Comparison of ENCODE assay signal across 15 cellular contexts in genomic region chr1:116033322-116033721, GRCh38. TPM values are rescaled to one million over a fixed set of nuclear protein-coding genes. Genes with fewer than 3 reads are reported as not detected.
A peak's percentile ranks its signal among the peaks of the same experiment; 100 is the strongest.
DNase-seq lines count a peak whose midpoint lies in the region; ATAC-seq and TF ChIP-seq lines count a peak whose summit lies in the region.
"Had no signal": no experiment of that assay in that cellular context is flagged by ENCODE, and none has a peak within 500 bp of the region (broad histone marks: within the 10 kb centered on the region; RNA-seq: fewer than 3 reads in every experiment).

No MANE protein-coding gene starts in this region.

- in situ Hi-C loops in mammary epithelial cell (cut with MboI; ENCODE audit: low sequenced_read_pairs in 2 of 2) = no loop called here

- intact Hi-C loops in A673 (cut with micrococcal nuclease; ENCODE audit: unreplicated experiment) (no loop called here), mammary epithelial cell (cut with micrococcal nuclease) (no loop called here), left ventricle myocardium superior (cut with micrococcal nuclease) (no loop called here)

- peak overlapping the region; percentile 2 for H3K27ac Mint-ChIP-seq in mesothelial cell of epicardium
- H3K27ac Mint-ChIP-seq: activated naive CD8-positive, alpha-beta T cell treated with anti-CD3 and anti-CD28 coated beads for 36 hours had no signal

- BruUV-seq in A673 (replicated peaks; lab: Mats Ljungman, UMichigan) (no TSS peak), mammary epithelial cell (replicated peaks; lab: Mats Ljungman, UMichigan) (no TSS peak)

- CTCF ChIA-PET in A673 (lab: Charles Lee) = no interaction called here
- CTCF ChIA-PET in mammary epithelial cell (lab: Charles Lee; ENCODE audit: low non-redundant PET) = no interaction called here

- H3K36me3 ChIP-seq in A673 (ENCODE audit: insufficient read depth, low read length, poor library complexity, severe bottlenecking) (no peaks in the 10 kb centered on the region), mammary epithelial cell (ENCODE audit: insufficient read depth, low read length) (peaks cover 55% of the 10 kb centered on the region), SJCRH30 (no peaks in the 10 kb centered on the region), H7 (replicated peaks; ENCODE audit: control insufficient read depth, insufficient read depth, low read length) (no peaks in the 10 kb centered on the region)

- peak; percentile 64 for DNase-seq in A673 (ENCODE audit: low spot score)
- DNase-seq in NCI-H187 treated with DMSO at 0.1 percent for 48 hours (lab: John Stamatoyannopoulos, UW) = peak; percentile 53
- peak; percentile 89 for DNase-seq in mammary epithelial cell
- no peak for DNase-seq in mesothelial cell of epicardium (ENCODE audit: low spot score in 2 of 2, unreplicated experiment in 2 of 2)
- no peak for DNase-seq in NCI-H774 (lab: John Stamatoyannopoulos, UW)
- DNase-seq in left ventricle myocardium superior = no peak
- DNase-seq in SJCRH30 = no peak
- DNase-seq in H7 = no peak
- DNase-seq: activated CD4-positive, alpha-beta T cell treated with anti-CD3 and anti-CD28 coated beads for 1 hour; activated naive CD8-positive, alpha-beta T cell treated with anti-CD3 and anti-CD28 coated beads for 36 hours; spleen had no signal

- no peak overlapping the region for H3K4me3 Mint-ChIP-seq in mesothelial cell of epicardium
- H3K4me3 Mint-ChIP-seq: activated naive CD8-positive, alpha-beta T cell treated with anti-CD3 and anti-CD28 coated beads for 36 hours had no signal

- no peak overlapping the region for H2AFZ ChIP-seq in mammary epithelial cell (ENCODE audit: low read depth, low read length)

- H3K36me3 Mint-ChIP-seq in mesothelial cell of epicardium = peaks cover 19% of the 10 kb centered on the region
- H3K36me3 Mint-ChIP-seq: activated naive CD8-positive, alpha-beta T cell treated with anti-CD3 and anti-CD28 coated beads for 36 hours had no signal

- no peaks in the 10 kb centered on the region for H3K27me3 ChIP-seq in A673 (replicated peaks; ENCODE audit: insufficient read depth, low read depth, low read length, poor library complexity)
- H3K27me3 ChIP-seq in mammary epithelial cell (ENCODE audit: insufficient read depth, low read length) = no peaks in the 10 kb centered on the region
- H3K27me3 ChIP-seq in SJCRH30 = peaks cover 12% of the 10 kb centered on the region
- H3K27me3 ChIP-seq in H7 (ENCODE audit: control insufficient read depth, insufficient read depth, low read length) = no peaks in the 10 kb centered on the region
- H3K27me3 ChIP-seq: esophagus muscularis mucosa, spleen had no signal

- POLR2A ChIA-PET in A673 (lab: Charles Lee; ENCODE audit: low non-redundant PET) = no interaction called here

- no peak overlapping the region for H3K27ac ChIP-seq in A673 (ENCODE audit: low read depth, low read length, poor library complexity, severe bottlenecking)
- peak overlapping the region; percentile 47 for H3K27ac ChIP-seq in mammary epithelial cell (ENCODE audit: insufficient read depth, low read depth, low read length)
- H3K27ac ChIP-seq in SJCRH30 = no peak overlapping the region
- H3K27ac ChIP-seq: A549, esophagus muscularis mucosa, spleen had no signal

- no peak overlapping the region for H3K9ac ChIP-seq in mammary epithelial cell (ENCODE audit: insufficient read depth, low read length)

- 6% methylated on average over 3 of the region's 3 CpGs for WGBS in mammary epithelial cell (ENCODE audit: low coverage, missing lambda C conversion rate)

- H3K4me3 ChIP-seq in A673 (ENCODE audit: low read depth, low read length, poor library complexity, severe bottlenecking) = no peak overlapping the region
- H3K4me3 ChIP-seq in mammary epithelial cell (replicated peaks in 1 of 3; ENCODE audit: insufficient read depth in 1 of 3, low read depth in 2 of 3, low read length in 3 of 3) = no peak overlapping the region
- no peak overlapping the region for H3K4me3 ChIP-seq in SJCRH30
- no peak overlapping the region for H3K4me3 ChIP-seq in H7 (ENCODE audit: insufficient read depth, low read depth, low read length)
- H3K4me3 ChIP-seq: A549, esophagus muscularis mucosa, lung, spleen had no signal

- H3K27me3 Mint-ChIP-seq in mesothelial cell of epicardium (ENCODE audit: low read depth) = no peaks in the 10 kb centered on the region

- H4K20me1 ChIP-seq in mammary epithelial cell (ENCODE audit: insufficient read depth, low read length) = no peaks in the 10 kb centered on the region

- no peaks in the 10 kb centered on the region for H3K4me1 ChIP-seq in A673 (ENCODE audit: insufficient read depth, low read length, poor library complexity, severe bottlenecking)
- H3K4me1 ChIP-seq in mammary epithelial cell (ENCODE audit: insufficient read depth, low read length) = peaks cover 13% of the 10 kb centered on the region
- no peaks in the 10 kb centered on the region for H3K4me1 ChIP-seq in SJCRH30
- H3K4me1 ChIP-seq: A549, esophagus muscularis mucosa, spleen had no signal

- ATAC-seq in left ventricle myocardium superior = no peak
- ATAC-seq: A549, Panc1 had no signal

- peaks cover 7% of the 10 kb centered on the region for H3K4me1 Mint-ChIP-seq in mesothelial cell of epicardium
- H3K4me1 Mint-ChIP-seq: activated naive CD8-positive, alpha-beta T cell treated with anti-CD3 and anti-CD28 coated beads for 36 hours had no signal

- H3K79me2 ChIP-seq in mammary epithelial cell (ENCODE audit: insufficient read depth, low read length) = peaks cover 9% of the 10 kb centered on the region

- no peak overlapping the region for H3K4me2 ChIP-seq in mammary epithelial cell (ENCODE audit: insufficient read depth, low read depth, low read length)
- H3K4me2 ChIP-seq: A549 had no signal

- dilution Hi-C loops in mammary epithelial cell (cut with HindIII; ENCODE audit: low sequenced_read_pairs) = no loop called here

- H3K9me3 Mint-ChIP-seq in mesothelial cell of epicardium = no peaks in the 10 kb centered on the region
- H3K9me3 Mint-ChIP-seq: activated naive CD8-positive, alpha-beta T cell treated with anti-CD3 and anti-CD28 coated beads for 36 hours had no signal

- H3K9me3 ChIP-seq in A673 (ENCODE audit: low read depth, low read length, poor library complexity, severe bottlenecking) = no peaks in the 10 kb centered on the region
- no peaks in the 10 kb centered on the region for H3K9me3 ChIP-seq in mammary epithelial cell (replicated peaks; ENCODE audit: insufficient read depth, low read length)
- no peaks in the 10 kb centered on the region for H3K9me3 ChIP-seq in SJCRH30 (replicated peaks)
- H3K9me3 ChIP-seq: A549, esophagus muscularis mucosa, spleen had no signal

- TF ChIP-seq CTCF in A673 (conservative IDR thresholded peaks at IDR 0.05; ENCODE audit: low read depth, low read length) (no peak), mammary epithelial cell (conservative IDR thresholded peaks at IDR 0.05 in 1 of 2, IDR thresholded peaks at IDR 0.05 in 1 of 2; ENCODE audit: extremely low read depth in 1 of 2, insufficient read depth in 1 of 2, low read depth in 1 of 2, low read length in 2 of 2) (no peak), mesothelial cell of epicardium (IDR thresholded peaks at IDR 0.05; ENCODE audit: unreplicated experiment) (no peak)

RNA-seq across cellular contexts. Expression of gene SLC22A15, which starts 57.0 kb away (rescaled TPM):
- total RNA-seq in A673 (2021) = 0.39 and 0.52 TPM in 2 replicates
- total RNA-seq in mammary epithelial cell = 10 to 100 TPM; 43.6 to 51.2 TPM
- polyA plus RNA-seq in mammary epithelial cell = 6.4 TPM
- polyA minus RNA-seq in mammary epithelial cell = 5.1 TPM
- 9.7 to 10.1 TPM (median 9.9 TPM) in 3 replicates for total RNA-seq in mesothelial cell of epicardium
- 11.5 TPM for total RNA-seq in left ventricle myocardium superior
- total RNA-seq in SJCRH30 (2014; rRNA removed; shearing (Covaris generic)) = not detected in 2 replicates
- total RNA-seq in H7 (2014; rRNA removed; shearing (Covaris generic)) = 5.5 and 5.9 TPM in 2 replicates

Comparison
In these comparisons a context has a peak if more than half of its experiments do, and no peak if none do; other contexts are left out.
1. DNase-seq: peak in A673 (single experiment), NCI-H187 treated with DMSO at 0.1 percent for 48 hours (single experiment) and mammary epithelial cell (single experiment); none in mesothelial cell of epicardium (0 of 2), NCI-H774 (single experiment), left ventricle myocardium superior (single experiment), SJCRH30 (0 of 2) and H7 (single experiment).